9 cellular contexts compared by ENCODE assay signal in genomic region chr5:124650960-124651662, GRCh38.
DNase-seq lines count a peak whose midpoint lies in the region; ATAC-seq and TF ChIP-seq lines count a peak whose summit lies in the region.
"Had no signal": no experiment of that assay in that cellular context is flagged by ENCODE, and none has a peak within 500 bp of the region (broad histone marks: within the 10 kb centered on the region; RNA-seq: fewer than 3 reads in every experiment).

No MANE protein-coding gene starts in this region.

- H3K27ac ChIP-seq in WERI-Rb-1: peak overlapping the region; percentile 84
- H3K27ac ChIP-seq in gastroesophageal sphincter: peak overlapping the region in 3 of 4 donors; percentile 84 to 87 (median 87)

- no peak for TF ChIP-seq POLR2A in gastroesophageal sphincter (IDR thresholded peaks at IDR 0.05)

- in situ Hi-C loops in GM13976 (cut with MboI; ENCODE audit: low sequenced_read_pairs, unreplicated experiment): no loop called here

- TF ChIP-seq CTCF in WERI-Rb-1 (IDR thresholded peaks at IDR 0.05; ENCODE audit: low read depth, low read length) (no peak), gastroesophageal sphincter (IDR thresholded peaks at IDR 0.05) (no peak), GM13976 (IDR thresholded peaks at IDR 0.05; ENCODE audit: borderline replicate concordance, control extremely low read depth, extremely low read depth, insufficient read depth, missing control alignments) (no peak)

- WGBS in gastroesophageal sphincter (ENCODE audit: low coverage in 1 of 2), 2 donors: 7 to 11% methylated on average over 2 to 3 of the region's 3 CpGs

- H3K9me3 ChIP-seq in WERI-Rb-1 (ENCODE audit: severe bottlenecking) (no peaks in the 10 kb centered on the region), gastroesophageal sphincter (no peaks in the 10 kb centered on the region)
- H3K9me3 ChIP-seq: HAP-1 had no signal

- H3K4me3 ChIP-seq in GM08714 (ENCODE audit: low read length): peak overlapping the region; percentile 37; the same call in 1 of the 2 replicates
- H3K4me3 ChIP-seq in WERI-Rb-1 (ENCODE audit: low read depth, low read length): peak overlapping the region; percentile 45
- peak overlapping the region; percentile 23 to 63 for H3K4me3 ChIP-seq in gastroesophageal sphincter

- H3K36me3 ChIP-seq in WERI-Rb-1: peaks cover 29% of the 10 kb centered on the region
- H3K36me3 ChIP-seq in gastroesophageal sphincter: peaks cover 0 to 22% of the 10 kb centered on the region in 2 donors
- H3K36me3 ChIP-seq: HAP-1 had no signal

- H3K4me1 ChIP-seq in gastroesophageal sphincter: peaks cover 12 to 87% (median 39%) of the 10 kb centered on the region in 3 donors

- H3K27me3 ChIP-seq in WERI-Rb-1 (ENCODE audit: insufficient read depth, low read depth, severe bottlenecking) (no peaks in the 10 kb centered on the region), gastroesophageal sphincter (no peaks in the 10 kb centered on the region)

- peak; percentile 8 for ATAC-seq in gastroesophageal sphincter
- no peak for ATAC-seq in HG03457 (IDR thresholded peaks at IDR 0.05; ENCODE audit: unreplicated experiment)

- no peak for DNase-seq in WERI-Rb-1
- peak; percentile 68 for DNase-seq in renal cortical epithelial cell (ENCODE audit: low read depth)
- no peak for DNase-seq in NOMO-1 (lab: John Stamatoyannopoulos, UW; ENCODE audit: unreplicated experiment in 2 of 2)
- no peak for DNase-seq in AML-193 (lab: John Stamatoyannopoulos, UW)
- DNase-seq in GM13976 (ENCODE audit: low spot score): no peak

- no peak for TF ChIP-seq EP300 in gastroesophageal sphincter (IDR thresholded peaks at IDR 0.05)
